22 cellular contexts compared by ENCODE assay signal in genomic region chr12:110333201-110333600, GRCh38.
"Had no signal": no experiment of that assay in that cellular context is flagged by ENCODE, and none has a peak within 500 bp of the region (broad histone marks: within the 10 kb centered on the region; RNA-seq: fewer than 3 reads in every experiment).

No MANE protein-coding gene starts in this region.

- FAIRE-seq: colon, endothelial cell of umbilical vein, frontal cortex, islet of Langerhans, keratinocyte had no signal

- H3K9me3 ChIP-seq: esophagus muscularis mucosa, heart right ventricle, left lung, lower lobe of right lung, mucosa of descending colon had no signal

- H3K4me3 Mint-ChIP-seq: mesothelial cell of epicardium had no signal

- H3K27ac Mint-ChIP-seq: mesothelial cell of epicardium had no signal

- DNase-seq: dermis blood vessel endothelial cell; dorsolateral prefrontal cortex; effector CD4-positive, alpha-beta T cell; effector memory CD4-positive, alpha-beta T cell; foreskin keratinocyte; glutamatergic neuron; heart right ventricle; hippocampal formation; left cardiac atrium; left lung; left ventricle myocardium superior; lower lobe of right lung; mesenchymal stem cell; mucosa of descending colon had no signal

- H3K9me3 Mint-ChIP-seq: mesothelial cell of epicardium had no signal

- H3K4me3 ChIP-seq: coronary artery, dorsolateral prefrontal cortex, esophagus muscularis mucosa, heart right ventricle, left lung, lower lobe of right lung, mucosa of descending colon had no signal

- H3K4me1 ChIP-seq: lower lobe of right lung had no signal

- ATAC-seq: foreskin keratinocyte, heart right ventricle, left cardiac atrium, left lung, left ventricle myocardium superior, lower lobe of right lung, mucosa of descending colon had no signal

- H3K27ac ChIP-seq: coronary artery, esophagus muscularis mucosa, foreskin keratinocyte, left lung, lower lobe of right lung had no signal

- H3K27me3 ChIP-seq: dorsolateral prefrontal cortex, esophagus muscularis mucosa, foreskin keratinocyte, heart right ventricle, left lung had no signal
